Comparison of ENCODE assay signal across 9 cellular contexts in genomic region chr1:201468501-201468843, GRCh38. TPM values are rescaled to one million over a fixed set of nuclear protein-coding genes. Genes with fewer than 3 reads are reported as not detected.
DNase-seq lines count a peak whose midpoint lies in the region; ATAC-seq and TF ChIP-seq lines count a peak whose summit lies in the region.
"Had no signal": no experiment of that assay in that cellular context is flagged by ENCODE, and none has a peak within 500 bp of the region (broad histone marks: within the 10 kb centered on the region; RNA-seq: fewer than 3 reads in every experiment).

No MANE protein-coding gene starts in this region.

- peak overlapping the region; percentile 94 for H3K9ac ChIP-seq in trophoblast cell (ENCODE audit: low read length)

- peak overlapping the region; percentile 94 for H4K8ac ChIP-seq in trophoblast cell (ENCODE audit: low read depth, low read length)

- peak overlapping the region; percentile 81 for H2AFZ ChIP-seq in trophoblast cell (ENCODE audit: insufficient read depth, low read length, poor library complexity)

- H3K4me3 ChIP-seq in gastroesophageal sphincter (peak overlapping the region; percentile 86 to 96), trophoblast cell (ENCODE audit: low read depth, low read length) (peak overlapping the region; percentile 92)

- peaks cover 21% of the 10 kb centered on the region for H3K79me1 ChIP-seq in trophoblast cell (ENCODE audit: low read length)

- ATAC-seq in GM18868 (IDR thresholded peaks at IDR 0.05; ENCODE audit: unreplicated experiment) (peak; percentile 36), HG03159 (IDR thresholded peaks at IDR 0.05; ENCODE audit: unreplicated experiment) (peak; percentile 40), gastroesophageal sphincter (peak; percentile 21)

- H3K4me2 ChIP-seq in trophoblast cell (ENCODE audit: low read length), result peak overlapping the region; percentile 63

- no peak for TF ChIP-seq EP300 in gastroesophageal sphincter (IDR thresholded peaks at IDR 0.05)

- peak overlapping the region; percentile 11 for H2BK12ac ChIP-seq in trophoblast cell (ENCODE audit: low read length)

- peaks cover 0 to 22% of the 10 kb centered on the region in 2 donors for H3K36me3 ChIP-seq in gastroesophageal sphincter
- H3K36me3 ChIP-seq in trophoblast cell (ENCODE audit: control insufficient read depth in 1 of 2, insufficient read depth in 2 of 2, low read length in 2 of 2), result peaks cover 17 to 21% of the 10 kb centered on the region in 2 experiments

- H4K91ac ChIP-seq in trophoblast cell (ENCODE audit: low read depth, low read length), result peak overlapping the region; percentile 99

- H2BK120ac ChIP-seq in trophoblast cell (ENCODE audit: insufficient read depth, low read length, poor library complexity), result peak overlapping the region; percentile 78

- H3K23ac ChIP-seq in trophoblast cell (ENCODE audit: low read length), result no peak overlapping the region

- H3K4ac ChIP-seq in trophoblast cell (ENCODE audit: low read depth, low read length), result peak overlapping the region; percentile 85

- DNase-seq in Ammon's horn (ENCODE audit: low spot score) (peak; percentile 47), trophoblast cell (peak; percentile 45 to 71), NCI-H1436 treated with DMSO at 0.1 percent for 48 hours (lab: John Stamatoyannopoulos, UW) (no peak)
- peak; percentile 19 to 25 for DNase-seq in activated CD4-positive, alpha-beta T cell treated with anti-CD3 and anti-CD28 coated beads, Interleukin-2, amount 50 U/mL, for 48 hours
- no peak for DNase-seq in effector CD8-positive, alpha-beta T cell (lab: John Stamatoyannopoulos, UW)

- H4K12ac ChIP-seq in trophoblast cell (ENCODE audit: low read depth, low read length), result peak overlapping the region; percentile 92

- no CpG with 5 or more reads among the region's 44 CpGs for WGBS in gastroesophageal sphincter (ENCODE audit: low coverage in 1 of 2), 2 donors
- WGBS in trophoblast cell (ENCODE audit: extremely low coverage, insufficient coverage, insufficient read length), result no CpG with 5 or more reads among the region's 44 CpGs

- H3K27ac ChIP-seq in gastroesophageal sphincter (peak overlapping the region; percentile 91 to 98 (median 94)), trophoblast cell (ENCODE audit: low read depth, low read length) (peak overlapping the region; percentile 89)

- no peak for TF ChIP-seq CTCF in gastroesophageal sphincter (IDR thresholded peaks at IDR 0.05)

- peaks cover 22% of the 10 kb centered on the region for H3K79me2 ChIP-seq in trophoblast cell (ENCODE audit: control insufficient read depth, insufficient read depth, low read length, poor library complexity)

- peak overlapping the region; percentile 96 for H2BK5ac ChIP-seq in trophoblast cell (ENCODE audit: low read depth, low read length, poor library complexity)

- H3K18ac ChIP-seq in trophoblast cell (ENCODE audit: low read length), result peak overlapping the region; percentile 91

- H2AK5ac ChIP-seq in trophoblast cell (ENCODE audit: low read length), result peak overlapping the region; percentile 88

- peak overlapping the region; percentile 93 for H3K14ac ChIP-seq in trophoblast cell (ENCODE audit: low read length)

- H3K9me3 ChIP-seq in gastroesophageal sphincter (no peaks in the 10 kb centered on the region), trophoblast cell (ENCODE audit: insufficient read depth, low read depth, low read length) (no peaks in the 10 kb centered on the region)

- H3K4me1 ChIP-seq in gastroesophageal sphincter, result peaks cover 0 to 52% (median 20%) of the 10 kb centered on the region in 3 donors
- H3K4me1 ChIP-seq in trophoblast cell (ENCODE audit: control insufficient read depth in 1 of 2, insufficient read depth in 2 of 2, low read length in 2 of 2), result peaks cover 13% of the 10 kb centered on the region in 2 experiments

- no peak for TF ChIP-seq POLR2A in gastroesophageal sphincter (IDR thresholded peaks at IDR 0.05)

- H3K27me3 ChIP-seq in gastroesophageal sphincter (no peaks in the 10 kb centered on the region), trophoblast cell (ENCODE audit: insufficient read depth, low read length) (no peaks in the 10 kb centered on the region)

RNA-seq across cellular contexts. Expression of gene PHLDA3, which starts 0.5 kb away (rescaled TPM):
- 100 to 1,000 TPM in 1 of 4 donors, 10 to 100 TPM in 3; 69.2 to 153 (median 84.7) TPM for total RNA-seq in gastroesophageal sphincter
- 49.4 and 51.1 TPM in 2 replicates for polyA plus RNA-seq in trophoblast cell (2013)

RNA-seq across cellular contexts. Expression of gene CSRP1, which starts 38.5 kb away (rescaled TPM):
- total RNA-seq in gastroesophageal sphincter, result 1,000 to 10,000 TPM; 4,484 to 9,179 (median 5,319) TPM
- 326 and 348 TPM in 2 replicates for polyA plus RNA-seq in trophoblast cell (2013)

RNA-seq across cellular contexts. Expression of gene TNNI1, which starts 46.9 kb away (rescaled TPM):
- total RNA-seq in gastroesophageal sphincter, result not detected
- 0.75 and 0.90 TPM in 2 replicates for polyA plus RNA-seq in trophoblast cell (2013)
- total RNA-seq: HT1080 had no signal

Comparison
In these comparisons a context has a peak if more than half of its experiments do, and no peak if none do; other contexts are left out.
1. DNase-seq: peak in Ammon's horn (single experiment), activated CD4-positive, alpha-beta T cell treated with anti-CD3 and anti-CD28 coated beads, Interleukin-2, amount 50 U/mL, for 48 hours (2 of 2) and trophoblast cell (2 of 2); none in effector CD8-positive, alpha-beta T cell (single experiment) and NCI-H1436 treated with DMSO at 0.1 percent for 48 hours (single experiment).
2. Peak in every context shown above with its lines, with median percentiles within 50 percentile points of each other: ATAC-seq.